ENCODE assay signal across 16 cellular contexts in the genomic region with DNA sequence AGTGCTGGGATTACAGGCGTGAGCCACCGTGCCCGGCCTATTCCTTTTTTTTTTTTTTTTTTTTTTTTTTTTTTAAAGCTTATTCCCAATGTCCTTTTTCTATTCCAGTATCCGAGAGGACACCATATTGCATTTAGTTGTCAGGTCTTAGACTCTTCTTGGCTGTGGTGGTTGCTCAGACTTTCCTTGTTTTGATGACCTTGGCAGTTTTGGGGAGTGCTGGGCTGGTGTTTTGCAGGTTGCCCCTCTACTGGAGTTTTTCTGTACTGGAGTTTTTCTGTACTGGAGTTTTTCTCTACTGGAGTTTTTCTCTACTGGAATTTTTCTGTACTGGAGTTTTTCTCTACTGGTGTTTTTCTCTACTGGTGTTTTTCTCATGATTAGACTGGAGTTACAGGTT.
DNase-seq lines count a peak whose midpoint lies in the region; ATAC-seq, FAIRE-seq and TF ChIP-seq lines count a peak whose summit lies in the region.
"Had no signal": no experiment of that assay in that cellular context is flagged by ENCODE, and none has a peak within 500 bp of the region (broad histone marks: within the 10 kb centered on the region; RNA-seq: fewer than 3 reads in every experiment).

No MANE protein-coding gene starts in this region.

- peaks cover 33% of the 10 kb centered on the region for H3K4me1 Mint-ChIP-seq in mesothelial cell of epicardium
- H3K4me1 Mint-ChIP-seq: GM23338 had no signal

- no peak overlapping the region for H3K27ac ChIP-seq in A549
- no peak overlapping the region for H3K27ac ChIP-seq in IMR-90 (ENCODE audit: insufficient read depth, low read length)
- peak overlapping the region; percentile 21 for H3K27ac ChIP-seq in RWPE2 (ENCODE audit: poor library complexity, severe bottlenecking)
- H3K27ac ChIP-seq in body of pancreas: no peak overlapping the region
- H3K27ac ChIP-seq: HL-60 had no signal

- H3K9me1 ChIP-seq in IMR-90 (ENCODE audit: insufficient read depth, low read length): peaks cover 10% of the 10 kb centered on the region

- TF ChIP-seq EP300 in A549 (IDR thresholded peaks at IDR 0.05): no peak

- H3K9me3 ChIP-seq in A549 (no peaks in the 10 kb centered on the region), IMR-90 (ENCODE audit: control insufficient read depth, insufficient read depth, low read length) (no peaks in the 10 kb centered on the region), RWPE2 (ENCODE audit: severe bottlenecking) (no peaks in the 10 kb centered on the region), body of pancreas (no peaks in the 10 kb centered on the region)

- no peak overlapping the region for H3K14ac ChIP-seq in IMR-90 (replicated peaks; ENCODE audit: low read depth, low read length)

- H2AK9ac ChIP-seq in IMR-90 (replicated peaks; ENCODE audit: low read depth, low read length, poor library complexity): no peak overlapping the region

- in situ Hi-C loops in IMR-90 (cut with MboI; ENCODE audit: low sequenced_read_pairs): no loop called here

- no peak overlapping the region for H3K18ac ChIP-seq in IMR-90 (ENCODE audit: low read depth, low read length)

- H3K4me2 ChIP-seq in A549: no peak overlapping the region
- H3K4me2 ChIP-seq in IMR-90 (ENCODE audit: low read depth, low read length): no peak overlapping the region
- H3K4me2 ChIP-seq: GM23338 had no signal

- H3K36me3 Mint-ChIP-seq in mesothelial cell of epicardium: peaks cover 30% of the 10 kb centered on the region
- H3K36me3 Mint-ChIP-seq: CD4-positive, alpha-beta memory T cell had no signal

- no peak overlapping the region for H2AFZ ChIP-seq in IMR-90 (replicated peaks; ENCODE audit: low read length, poor library complexity)
- H2AFZ ChIP-seq: GM23338 had no signal

- DNase-seq in A549 (ENCODE audit: low read depth in 1 of 2, low spot score in 1 of 2) (no peak), IMR-90 (no peak), RWPE2 (ENCODE audit: low spot score) (no peak), mesothelial cell of epicardium (ENCODE audit: low spot score in 2 of 2, unreplicated experiment in 2 of 2) (no peak), body of pancreas (no peak), GM19239 (ENCODE audit: insufficient read length, low spot score) (no peak), Right ventricle myocardium superior (no peak)
- DNase-seq: CD4-positive, alpha-beta memory T cell; DMS79 treated with DMSO at 0.1 percent for 48 hours; GDM1; H7 had no signal

- WGBS in A549 (ENCODE audit: missing lambda C conversion rate): 72% methylated on average over 4 of the region's 4 CpGs
- 60% methylated on average over 1 of the region's 4 CpGs; no CpG with 5 or more reads in 1 of the 2 experiments for WGBS in IMR-90 (ENCODE audit: extremely low coverage in 2 of 2, insufficient read length in 1 of 2), 2 experiments
- WGBS in body of pancreas, 2 donors: 90 to 100% methylated on average over 2 to 4 of the region's 4 CpGs

- H3K9me3 Mint-ChIP-seq in mesothelial cell of epicardium: no peaks in the 10 kb centered on the region
- H3K9me3 Mint-ChIP-seq: GM23338 had no signal

- peak overlapping the region; percentile 25; the same call in 1 of the 3 replicates for H2BK15ac ChIP-seq in IMR-90 (ENCODE audit: low read depth, low read length)

- H3K36me3 ChIP-seq in IMR-90 (ENCODE audit: control insufficient read depth, insufficient read depth, low read length) (peaks cover 1% of the 10 kb centered on the region; the same call in 1 of the 2 replicates), RWPE2 (ENCODE audit: low read depth) (no peaks in the 10 kb centered on the region), body of pancreas (replicated peaks in 1 of 2; ENCODE audit: insufficient read depth in 1 of 2, low read depth in 2 of 2) (no peaks in the 10 kb centered on the region)

- H2BK20ac ChIP-seq in IMR-90 (ENCODE audit: low read depth, low read length): no peak overlapping the region

- TF ChIP-seq CTCF in A549 (IDR thresholded peaks at IDR 0.05) (no peak), IMR-90 (conservative IDR thresholded peaks at IDR 0.05; ENCODE audit: low read depth, low read length) (no peak), RWPE2 (IDR thresholded peaks at IDR 0.05; ENCODE audit: poor library complexity, severe bottlenecking) (no peak), mesothelial cell of epicardium (IDR thresholded peaks at IDR 0.05; ENCODE audit: unreplicated experiment) (no peak), body of pancreas (IDR thresholded peaks at IDR 0.05) (no peak)

- dilution Hi-C loops in IMR-90 (cut with HindIII; ENCODE audit: low sequenced_read_pairs, unreplicated experiment): loop anchor here (25.0 kb wide), 1 partner anchor 205 kb away; no protein-coding TSS in a partner anchor

- no peak for TF ChIP-seq RAD21 in A549 (conservative IDR thresholded peaks at IDR 0.05 in 1 of 2, IDR thresholded peaks at IDR 0.05 in 1 of 2)
- no peak for TF ChIP-seq RAD21 in IMR-90 (IDR thresholded peaks at IDR 0.05; ENCODE audit: low read length)

- 0 out of 2 replicates have a peak overlapping the region, but pooled peaks have one; percentile 7 for H2BK120ac ChIP-seq in IMR-90 (ENCODE audit: low read depth, low read length)

- no peaks in the 10 kb centered on the region for H3K27me3 Mint-ChIP-seq in mesothelial cell of epicardium (ENCODE audit: low read depth)

- H2AK5ac ChIP-seq in IMR-90 (ENCODE audit: low read depth, low read length): 0 out of 2 replicates have a peak overlapping the region, but pooled peaks have one; percentile 61

- no peak overlapping the region for H3K23ac ChIP-seq in IMR-90 (ENCODE audit: low read depth, low read length)

- ATAC-seq in A549 (no peak), IMR-90 (ENCODE audit: low read depth) (no peak), RWPE2 (ENCODE audit: low read depth) (no peak), body of pancreas (no peak), GM19467 (IDR thresholded peaks at IDR 0.05; ENCODE audit: unreplicated experiment) (no peak), Right ventricle myocardium superior (ENCODE audit: poor library complexity) (no peak)

- CTCF ChIA-PET in A549 (lab: Yijun Ruan, JAX) (interaction anchor here (0.8 to 14.1 kb wide), 13 partner anchors 9 to 223 kb away, joined by 3 to 150 read pairs (median 4); no protein-coding TSS in a partner anchor), IMR-90 (lab: Yijun Ruan, JAX) (no interaction called here)

- H4K5ac ChIP-seq in IMR-90 (ENCODE audit: low read depth, low read length): no peak overlapping the region

- no TSS peak for BruUV-seq in IMR-90 (replicated peaks; lab: Mats Ljungman, UMichigan)

- TF ChIP-seq POLR2A in A549 (IDR thresholded peaks at IDR 0.05; ENCODE audit: low read length) (no peak), IMR-90 (IDR thresholded peaks at IDR 0.05; ENCODE audit: low read depth, low read length) (no peak), body of pancreas (IDR thresholded peaks at IDR 0.05) (no peak)

- H4K91ac ChIP-seq in IMR-90 (ENCODE audit: insufficient read depth, low read depth, low read length): no peak overlapping the region

- no peak overlapping the region for H3K56ac ChIP-seq in IMR-90 (ENCODE audit: extremely low read depth, insufficient read depth, low read length)

- FAIRE-seq in A549 (lab: Jason Lieb, UNC) (no peak), GM19239 (lab: Jason Lieb, UNC) (no peak)
- FAIRE-seq: GM12892 had no signal

- no peak overlapping the region for H3K4me3 ChIP-seq in A549
- no peak overlapping the region for H3K4me3 ChIP-seq in IMR-90 (ENCODE audit: insufficient read depth, low read depth, low read length)
- H3K4me3 ChIP-seq in RWPE2 (ENCODE audit: severe bottlenecking): no peak overlapping the region
- no peak overlapping the region for H3K4me3 ChIP-seq in body of pancreas
- H3K4me3 ChIP-seq: GM23338 had no signal

- H3K79me1 ChIP-seq in IMR-90 (ENCODE audit: low read depth in 1 of 2, low read length in 2 of 2): peaks cover 19 to 41% of the 10 kb centered on the region in 2 experiments

- H3K4ac ChIP-seq in IMR-90 (ENCODE audit: low read depth, low read length): no peak overlapping the region

- 0 out of 3 replicates have a peak, but pooled peaks cover 2% of the 10 kb centered on the region for H3K4me1 ChIP-seq in A549
- H3K4me1 ChIP-seq in IMR-90 (ENCODE audit: control insufficient read depth, insufficient read depth, low read length): peaks cover 11% of the 10 kb centered on the region
- peaks cover 2% of the 10 kb centered on the region for H3K4me1 ChIP-seq in RWPE2 (ENCODE audit: insufficient read depth, poor library complexity, severe bottlenecking)
- no peaks in the 10 kb centered on the region for H3K4me1 ChIP-seq in body of pancreas

- H2BK5ac ChIP-seq in IMR-90 (ENCODE audit: low read depth, low read length, poor library complexity, severe bottlenecking): no peak overlapping the region

- no peaks in the 10 kb centered on the region for H3K27me3 ChIP-seq in IMR-90 (ENCODE audit: control insufficient read depth, insufficient read depth, low read length)
- no peaks in the 10 kb centered on the region for H3K27me3 ChIP-seq in RWPE2 (ENCODE audit: insufficient read depth, poor library complexity, severe bottlenecking)
- no peaks in the 10 kb centered on the region for H3K27me3 ChIP-seq in body of pancreas

- H3K4me3 Mint-ChIP-seq in mesothelial cell of epicardium: no peak overlapping the region
- H3K4me3 Mint-ChIP-seq: B cell; CD4-positive, alpha-beta memory T cell; GM23338 had no signal

- no peak overlapping the region for H3K9ac ChIP-seq in IMR-90 (ENCODE audit: low read depth, low read length)

- H4K20me1 ChIP-seq in IMR-90 (ENCODE audit: insufficient read depth, low read length): no peaks in the 10 kb centered on the region

- no peak overlapping the region for H4K8ac ChIP-seq in IMR-90 (ENCODE audit: low read depth in 2 of 2, low read length in 2 of 2)

- intact Hi-C loops in IMR-90 (cut with micrococcal nuclease): loop anchor here (1.0 kb wide), 4 partner anchors 149 to 363 kb away; a partner anchor contains a TSS
- intact Hi-C loops in body of pancreas (cut with DNase I): loop anchor here (5.0 to 10.0 kb wide), 2 partner anchors 83 to 215 kb away; no protein-coding TSS in a partner anchor
- intact Hi-C loops in Right ventricle myocardium superior (cut with DNase I): loop anchor here (2.0 to 5.0 kb wide), 3 partner anchors 85 to 217 kb away; a partner anchor contains a TSS

- H3K27ac Mint-ChIP-seq in mesothelial cell of epicardium: peak overlapping the region; percentile 84
- H3K27ac Mint-ChIP-seq: B cell; CD4-positive, alpha-beta memory T cell; GM23338 had no signal

- POLR2A ChIA-PET in A549 (lab: Yijun Ruan, JAX) (no interaction called here), IMR-90 (lab: Charles Lee; ENCODE audit: unreplicated experiment) (no interaction called here)

TF ChIP-seq in A549, 52 proteins besides CTCF, POLR2A, EP300 and RAD21:
- no peak for TF ChIP-seq HOXA7 (CRISPR knock-in tag; IDR thresholded peaks at IDR 0.05)
- TF ChIP-seq MAFK (IDR thresholded peaks at IDR 0.05; ENCODE audit: partially characterized antibody): peak; percentile 31

TF ChIP-seq in IMR-90, 13 proteins besides CTCF, POLR2A, EP300 and RAD21:
- TF ChIP-seq SMC3 (IDR thresholded peaks at IDR 0.05; ENCODE audit: low read depth, low read length) (no peak), NFE2L2 (IDR thresholded peaks at IDR 0.05; ENCODE audit: low read depth, low read length) (no peak), BHLHE40 (IDR thresholded peaks at IDR 0.05; ENCODE audit: low read depth, low read length) (no peak), RFX5 (IDR thresholded peaks at IDR 0.05; ENCODE audit: low read depth, low read length) (no peak), MAFK (IDR thresholded peaks at IDR 0.05; ENCODE audit: low read depth, low read length) (peak; percentile 46)
